ENCODE assay signal across 11 cellular contexts in genomic region chr15:91946914-91947313, GRCh38.
A peak's percentile ranks its signal among the peaks of the same experiment; 100 is the strongest.
DNase-seq lines count a peak whose midpoint lies in the region; ATAC-seq, FAIRE-seq and TF ChIP-seq lines count a peak whose summit lies in the region.
"Had no signal": no experiment of that assay in that cellular context is flagged by ENCODE, and none has a peak within 500 bp of the region (broad histone marks: within the 10 kb centered on the region; RNA-seq: fewer than 3 reads in every experiment).

No MANE protein-coding gene starts in this region.

- H3K27ac Mint-ChIP-seq in activated naive CD8-positive, alpha-beta T cell treated with anti-CD3 and anti-CD28 coated beads for 36 hours: no peak overlapping the region

- TF ChIP-seq CTCF in bronchial epithelial cell (IDR thresholded peaks at IDR 0.05; ENCODE audit: insufficient read depth, low read length, severe bottlenecking): no peak

- H3K27me3 ChIP-seq in bronchial epithelial cell (ENCODE audit: control insufficient read depth, insufficient read depth, low read length) (no peaks in the 10 kb centered on the region), subcutaneous abdominal adipose tissue (ENCODE audit: control insufficient read depth in 5 of 5, insufficient read depth in 4 of 5, low read length in 5 of 5) (no peaks in the 10 kb centered on the region)
- H3K27me3 ChIP-seq: tibial artery had no signal

- peaks cover 12% of the 10 kb centered on the region for H3K4me1 Mint-ChIP-seq in activated naive CD8-positive, alpha-beta T cell treated with anti-CD3 and anti-CD28 coated beads for 36 hours

- no peaks in the 10 kb centered on the region for H3K9me3 Mint-ChIP-seq in activated naive CD8-positive, alpha-beta T cell treated with anti-CD3 and anti-CD28 coated beads for 36 hours

- H3K27ac ChIP-seq in subcutaneous abdominal adipose tissue (ENCODE audit: low read depth, low read length): peak overlapping the region; percentile 74
- H3K27ac ChIP-seq: tibial artery had no signal

- no peak overlapping the region for H3K4me3 Mint-ChIP-seq in activated naive CD8-positive, alpha-beta T cell treated with anti-CD3 and anti-CD28 coated beads for 36 hours

- no peaks in the 10 kb centered on the region for H3K36me3 Mint-ChIP-seq in activated naive CD8-positive, alpha-beta T cell treated with anti-CD3 and anti-CD28 coated beads for 36 hours

- FAIRE-seq in bronchial epithelial cell (lab: Jason Lieb, UNC): peak; percentile 87

- H3K4me3 ChIP-seq in bronchial epithelial cell (ENCODE audit: low read depth, low read length): no peak overlapping the region
- H3K4me3 ChIP-seq in subcutaneous abdominal adipose tissue (ENCODE audit: low read depth in 1 of 5, low read length in 5 of 5): peak overlapping the region in 2 of 5 donors; percentile 12 to 15
- H3K4me3 ChIP-seq: tibial artery had no signal

- no peak overlapping the region for H3K9ac ChIP-seq in subcutaneous abdominal adipose tissue (ENCODE audit: low read length in 5 of 5)

- peak; percentile 66 for DNase-seq in M059J (ENCODE audit: low read depth)
- DNase-seq in bronchial epithelial cell (ENCODE audit: low read depth): no peak
- DNase-seq in left lobe of liver (ENCODE audit: low spot score): no peak
- no peak for DNase-seq in activated naive CD8-positive, alpha-beta T cell treated with anti-CD3 and anti-CD28 coated beads for 36 hours
- DNase-seq: COR-L47, islet precursor cell, SW 1271, tibial artery had no signal

- peaks cover 10 to 64% (median 55%) of the 10 kb centered on the region in 5 donors for H3K4me1 ChIP-seq in subcutaneous abdominal adipose tissue (ENCODE audit: control insufficient read depth in 5 of 5, insufficient read depth in 5 of 5, low read length in 5 of 5)

- H3K36me3 ChIP-seq in bronchial epithelial cell (ENCODE audit: control insufficient read depth, insufficient read depth, low read length): no peaks in the 10 kb centered on the region
- no peaks in the 10 kb centered on the region for H3K36me3 ChIP-seq in subcutaneous abdominal adipose tissue (ENCODE audit: control insufficient read depth in 5 of 5, insufficient read depth in 5 of 5, low read length in 5 of 5)
- H3K36me3 ChIP-seq: tibial artery had no signal

- ATAC-seq in left lobe of liver: peak; percentile 38
- ATAC-seq in HG03342 (IDR thresholded peaks at IDR 0.05; ENCODE audit: unreplicated experiment): no peak
- ATAC-seq in HG03196 (IDR thresholded peaks at IDR 0.05; ENCODE audit: unreplicated experiment): no peak

- H3K27me3 Mint-ChIP-seq in activated naive CD8-positive, alpha-beta T cell treated with anti-CD3 and anti-CD28 coated beads for 36 hours: no peaks in the 10 kb centered on the region

- no peaks in the 10 kb centered on the region for H3K9me3 ChIP-seq in subcutaneous abdominal adipose tissue (ENCODE audit: control insufficient read depth in 5 of 5, low read length in 5 of 5)
- H3K9me3 ChIP-seq: tibial artery had no signal
